Comparison of ENCODE assay signal across 29 cellular contexts in the genomic region with DNA sequence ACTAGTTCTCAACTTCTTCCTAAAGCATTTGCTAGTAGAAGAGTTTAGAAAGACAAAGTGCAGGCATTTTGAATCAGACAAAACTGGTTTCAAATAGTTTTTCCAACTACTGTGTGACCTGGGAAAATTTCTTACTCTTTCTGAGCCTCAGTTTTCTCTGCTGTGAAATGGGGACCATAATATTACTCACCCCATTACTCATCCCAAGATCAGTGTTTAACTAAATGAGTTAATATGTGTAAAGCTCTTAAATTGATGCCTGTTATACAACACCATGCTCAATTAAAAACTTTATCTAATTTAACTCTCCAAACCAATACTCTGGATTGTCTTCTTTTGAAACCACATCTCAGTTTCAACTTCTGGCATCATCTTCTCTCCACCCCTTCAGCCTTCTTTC.
"Had no signal": no experiment of that assay in that cellular context is flagged by ENCODE, and none has a peak within 500 bp of the region (broad histone marks: within the 10 kb centered on the region; RNA-seq: fewer than 3 reads in every experiment).

No MANE protein-coding gene starts in this region.

- H3K4me1 ChIP-seq: ascending aorta had no signal

- H3K27ac ChIP-seq: ascending aorta, cardiac muscle cell, WERI-Rb-1 had no signal

- H3K4me3 ChIP-seq: ascending aorta, cardiac muscle cell had no signal

- H3K36me3 ChIP-seq: ascending aorta, cardiac muscle cell, WERI-Rb-1 had no signal

- DNase-seq: activated CD4-positive, alpha-beta memory T cell treated with anti-CD3 and anti-CD28 coated beads, Interleukin-2, amount 10 ng/mL, durations not matched to agents 7 days and 5 days; activated CD4-positive, alpha-beta T cell treated with anti-CD3 and anti-CD28 coated beads for 1 hour; activated CD4-positive, alpha-beta T cell treated with anti-CD3 and anti-CD28 coated beads for 36 hours; activated CD4-positive, alpha-beta T cell treated with anti-CD3 and anti-CD28 coated beads for 48 hours; activated CD4-positive, alpha-beta T cell treated with anti-CD3 and anti-CD28 coated beads, Interleukin-2, amount 10 ng/mL, durations not matched to agents 7 days and 5 days; activated CD4-positive, alpha-beta T cell treated with anti-CD3 and anti-CD28 coated beads, Interleukin-2, amount 50 U/mL, for 48 hours; activated CD4-positive, CD25-positive, alpha-beta regulatory T cell; activated CD8-positive, alpha-beta memory T cell treated with anti-CD3 and anti-CD28 coated beads for 24 hours; activated CD8-positive, alpha-beta memory T cell treated with anti-CD3 and anti-CD28 coated beads, Interleukin-2, amount 10 ng/mL, durations not matched to agents 7 days and 5 days; activated CD8-positive, alpha-beta memory T cell treated with anti-CD3 and anti-CD28 coated beads, Interleukin-2, amount 50 U/mL, for 48 hours; activated CD8-positive, alpha-beta T cell treated with anti-CD3 and anti-CD28 coated beads, Interleukin-2, amount 10 ng/mL, durations not matched to agents 7 days and 5 days; activated effector memory CD4-positive, alpha-beta T cell treated with Interleukin-2 at 50 U/mL for 16 hours; activated gamma-delta T cell; activated naive CD4-positive, alpha-beta T cell treated with anti-CD3 and anti-CD28 coated beads, Interleukin-2, amount 10 ng/mL, durations not matched to agents 7 days and 5 days; activated naive CD4-positive, alpha-beta T cell treated with Interleukin-2 at 50 U/mL for 16 hours; activated naive CD8-positive, alpha-beta T cell treated with anti-CD3 and anti-CD28 coated beads, Interleukin-2, amount 10 ng/mL, durations not matched to agents 7 days and 5 days; activated naive CD8-positive, alpha-beta T cell treated with anti-CD3 and anti-CD28 coated beads, Interleukin-2, amount 50 U/mL, for 24 hours; activated T-cell treated with anti-CD3 and anti-CD28 coated beads, Interleukin-2, amount 50 U/mL, for 24 hours; activated T-cell treated with anti-CD3 and anti-CD28 coated beads, Interleukin-2, amount 50 U/mL, for 48 hours; amygdala; anterior cingulate cortex; caudate nucleus; cerebellar nuclear complex; T-helper 1 cell; T-helper 2 cell; T-helper 9 cell; WERI-Rb-1 had no signal

- H3K9me3 ChIP-seq: ascending aorta had no signal

- H3K27me3 ChIP-seq: ascending aorta had no signal
